In the genomic region with DNA sequence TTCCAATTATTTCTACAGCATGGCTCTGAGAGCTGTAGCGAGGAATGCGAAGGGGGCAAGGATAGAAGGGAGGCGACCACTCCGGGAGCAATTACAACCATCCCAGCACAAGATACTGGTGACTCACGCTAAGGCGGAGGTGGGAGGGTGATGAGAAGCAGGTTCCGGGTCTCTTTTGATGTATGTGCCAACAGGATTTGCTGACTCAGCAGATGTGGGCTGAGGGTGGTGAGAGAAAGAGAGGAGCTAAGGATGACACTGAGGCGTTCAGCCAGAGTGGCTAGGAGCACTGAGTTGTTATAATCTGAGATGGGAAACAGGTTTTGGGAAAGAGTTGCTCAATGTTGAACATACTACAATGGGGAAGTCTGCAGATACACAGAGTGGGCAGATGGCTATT, we compare ENCODE assay signal across 1 cellular context.
TF ChIP-seq lines count a peak whose summit lies in the region.

No MANE protein-coding gene starts in this region.

TF ChIP-seq in HepG2, 621 proteins besides CTCF, POLR2A, EP300 and RAD21:
- TF ChIP-seq MAFK (conservative IDR thresholded peaks at IDR 0.05 in 1 of 2, IDR thresholded peaks at IDR 0.05 in 1 of 2; ENCODE audit: low read length in 2 of 2) (peak; percentile 100), MAFG (CRISPR knock-in tag; IDR thresholded peaks at IDR 0.05) (peak; percentile 87), MAFF (IDR thresholded peaks at IDR 0.05; ENCODE audit: low read depth, low read length) (peak; percentile 100), FOSL2 (CRISPR knock-in tag; IDR thresholded peaks at IDR 0.05) (peak; percentile 45; the same call in 1 of the 2 replicates), TARDBP (CRISPR knock-in tag; IDR thresholded peaks at IDR 0.05) (no peak)
